7 cellular contexts compared by ENCODE assay signal in genomic region chr2:178480227-178481181, GRCh38. TPM values are rescaled to one million over a fixed set of nuclear protein-coding genes. Genes with fewer than 3 reads are reported as not detected.
A peak's percentile ranks its signal among the peaks of the same experiment; 100 is the strongest.
DNase-seq lines count a peak whose midpoint lies in the region; ATAC-seq and TF ChIP-seq lines count a peak whose summit lies in the region.

TSS of gene PLEKHA3 (plus strand) at chr2:178480457. CDS start at chr2:178480870, 413 bp downstream.

- TF ChIP-seq CTCF in astrocyte of the cerebellum (IDR thresholded peaks at IDR 0.05; ENCODE audit: low read depth, low read length, missing control alignments), result no peak
- no peak for TF ChIP-seq CTCF in hepatocyte (IDR thresholded peaks at IDR 0.05; ENCODE audit: poor library complexity)

- peaks cover 70% of the 10 kb centered on the region for H3K79me2 ChIP-seq in hepatocyte

- peak within 1 kb of the TSS; percentile 98 for H3K27ac ChIP-seq in hepatocyte

- peak within 1 kb of the TSS; percentile 83 for H3K4me2 ChIP-seq in hepatocyte

- H3K4me3 ChIP-seq in astrocyte of the cerebellum (ENCODE audit: low read depth, low read length) (peak within 1 kb of the TSS; percentile 72), hepatocyte (peak within 1 kb of the TSS; percentile 62)

- H4K20me1 ChIP-seq in hepatocyte (ENCODE audit: insufficient read depth, poor library complexity, severe bottlenecking), result peaks cover 32% of the 10 kb centered on the region

- H3K9me3 ChIP-seq in hepatocyte (ENCODE audit: low read depth), result no peaks in the 10 kb centered on the region

- in situ Hi-C loops in astrocyte of the cerebellum (cut with HindIII; ENCODE audit: low sequenced_read_pairs), result no loop called here

- peak; percentile 95 for DNase-seq in NCI-H2029 (lab: John Stamatoyannopoulos, UW)
- peak; percentile 66 for DNase-seq in T-helper 9 cell
- peak; percentile 81 for DNase-seq in astrocyte of the cerebellum (ENCODE audit: low read depth)
- DNase-seq in hepatocyte (ENCODE audit: low spot score), result peak; percentile 98
- DNase-seq in retina, result peak; percentile 95

- H2AFZ ChIP-seq in hepatocyte, result peak within 1 kb of the TSS; percentile 98

- WGBS in hepatocyte (ENCODE audit: low lambda C conversion rate, missing lambda C conversion rate), result under 1% methylated on average over 62 of the region's 92 CpGs

- no peaks in the 10 kb centered on the region for H3K27me3 ChIP-seq in hepatocyte

- ATAC-seq in GM18508 (IDR thresholded peaks at IDR 0.05; ENCODE audit: insufficient read depth, unreplicated experiment) (peak; percentile 25), HG02970 (IDR thresholded peaks at IDR 0.05; ENCODE audit: low FRiP score, unreplicated experiment) (peak; percentile 59)

- peaks cover 34% of the 10 kb centered on the region for H3K4me1 ChIP-seq in hepatocyte (ENCODE audit: insufficient read depth)

- no peaks in the 10 kb centered on the region for H3K36me3 ChIP-seq in hepatocyte (replicated peaks; ENCODE audit: insufficient read depth, low read depth)

- H3K9me2 ChIP-seq in hepatocyte (replicated peaks; ENCODE audit: insufficient read depth), result no peaks in the 10 kb centered on the region

RNA-seq across cellular contexts. Expression of gene PLEKHA3, which starts in this region (rescaled TPM):
- 8.3 and 9.1 TPM in 2 replicates for total RNA-seq in hepatocyte
- polyA plus RNA-seq in hepatocyte, result 19.3 and 32.1 TPM in 2 replicates

Comparison
In these comparisons a context has a peak if more than half of its experiments do, and no peak if none do; other contexts are left out.
1. Peak in every context shown above with its lines: DNase-seq, ATAC-seq, H3K4me3 ChIP-seq and H3K27ac ChIP-seq.